26 cellular contexts compared by ENCODE assay signal in genomic region chr9:136146126-136147037, GRCh38. TPM values are rescaled to one million over a fixed set of nuclear protein-coding genes. Genes with fewer than 3 reads are reported as not detected.
"Had no signal": no experiment of that assay in that cellular context is flagged by ENCODE, and none has a peak within 500 bp of the region (broad histone marks: within the 10 kb centered on the region; RNA-seq: fewer than 3 reads in every experiment).

No MANE protein-coding gene starts in this region.

- H3K27me3 ChIP-seq: ovary, right atrium auricular region, thyroid gland had no signal

- H3K9me3 ChIP-seq: heart left ventricle, ovary, right atrium auricular region, sigmoid colon, suprapubic skin, thyroid gland, upper lobe of left lung had no signal

- DNase-seq: effector CD4-positive, alpha-beta T cell; foreskin melanocyte; hippocampal formation; left colon; mammary epithelial cell; naive thymus-derived CD8-positive, alpha-beta T cell; nucleus accumbens; sigmoid colon; stimulated activated CD4-positive, alpha-beta T cell treated with anti-CD3 and anti-CD28 coated beads, Interleukin-2, amount 100 ng/mL, for 24 hours; stimulated activated naive CD4-positive, alpha-beta T cell treated with Interleukin-2 at 50 U/mL for 16 hours; thyroid gland had no signal

- ATAC-seq: heart left ventricle; left colon; naive thymus-derived CD8-positive, alpha-beta T cell had no signal

- H3K27ac Mint-ChIP-seq: naive thymus-derived CD8-positive, alpha-beta T cell had no signal

- H3K4me1 ChIP-seq: heart left ventricle, right atrium auricular region, sigmoid colon, suprapubic skin, upper lobe of left lung had no signal

- H3K36me3 ChIP-seq: heart left ventricle, ovary, right atrium auricular region, sigmoid colon, suprapubic skin, thyroid gland, upper lobe of left lung had no signal

- H3K4me1 Mint-ChIP-seq: naive thymus-derived CD8-positive, alpha-beta T cell had no signal

- H3K27ac ChIP-seq: coronary artery, heart left ventricle, ovary, right atrium auricular region, sigmoid colon, skin epidermis, suprapubic skin, thyroid gland, upper lobe of left lung had no signal

- H3K36me3 Mint-ChIP-seq: naive thymus-derived CD8-positive, alpha-beta T cell had no signal

- H3K4me3 Mint-ChIP-seq: naive thymus-derived CD8-positive, alpha-beta T cell had no signal

- H3K4me3 ChIP-seq: coronary artery, heart left ventricle, ovary, right atrium auricular region, sigmoid colon, skin epidermis, suprapubic skin, thyroid gland, upper lobe of left lung had no signal

- H3K9me3 Mint-ChIP-seq: naive thymus-derived CD8-positive, alpha-beta T cell had no signal

RNA-seq across cellular contexts. Expression of gene LHX3, which starts 58.5 kb away (rescaled TPM):
- total RNA-seq: chondrocyte; dermis microvascular lymphatic vessel endothelial cell; heart left ventricle; kidney epithelial cell; left colon; mammary epithelial cell; mesenteric fat pad; mononuclear cell; naive thymus-derived CD8-positive, alpha-beta T cell; ovary; posterior vena cava; sigmoid colon; thyroid gland had no signal
- polyA plus RNA-seq: esophagus; heart left ventricle; mammary epithelial cell; naive thymus-derived CD8-positive, alpha-beta T cell; neural cell; ovary; sigmoid colon had no signal
